ENCODE assay signal across 10 cellular contexts in the genomic region with DNA sequence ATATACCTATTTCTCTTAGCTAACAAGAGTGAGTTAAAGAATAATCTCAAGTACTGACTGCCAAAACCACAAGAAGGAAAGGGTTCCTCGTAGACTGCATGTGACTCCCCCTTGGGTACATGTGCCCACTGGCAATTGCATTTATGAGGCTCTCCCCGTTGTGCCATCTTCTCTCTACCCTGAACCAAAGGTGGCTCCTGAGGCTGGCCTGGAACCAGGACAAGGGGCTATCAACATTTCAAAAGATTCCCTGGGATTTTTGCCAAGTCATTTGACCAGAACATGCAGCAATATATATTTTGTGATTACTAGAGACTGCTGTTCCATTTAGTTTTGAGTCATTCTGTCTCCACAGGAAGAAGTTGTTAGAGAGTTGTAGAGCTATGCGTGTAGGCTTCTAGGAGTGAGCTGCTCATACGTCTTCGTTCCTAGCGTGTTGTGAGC. TPM values are rescaled to one million over a fixed set of nuclear protein-coding genes. Genes with fewer than 3 reads are reported as not detected.
DNase-seq lines count a peak whose midpoint lies in the region; ATAC-seq and TF ChIP-seq lines count a peak whose summit lies in the region.
"Had no signal": no experiment of that assay in that cellular context is flagged by ENCODE, and none has a peak within 500 bp of the region (broad histone marks: within the 10 kb centered on the region; RNA-seq: fewer than 3 reads in every experiment).

No MANE protein-coding gene starts in this region.

- H3K4me3 ChIP-seq in fibroblast of the aortic adventitia (ENCODE audit: low read depth, low read length) = no peak overlapping the region

- no peak for TF ChIP-seq CTCF in fibroblast of the aortic adventitia (IDR thresholded peaks at IDR 0.05; ENCODE audit: insufficient read depth, low read length)

- DNase-seq in EH (ENCODE audit: low read depth) = peak; percentile 30
- DNase-seq in LoVo (ENCODE audit: low spot score) = peak; percentile 51
- DNase-seq in fibroblast of the aortic adventitia (ENCODE audit: low read depth) = peak; percentile 60
- no peak for DNase-seq in CD1c-positive myeloid dendritic cell (ENCODE audit: extremely low spot score)
- no peak for DNase-seq in GDM1 (lab: John Stamatoyannopoulos, UW)
- no peak for DNase-seq in 8988T
- no peak for DNase-seq in SKM-1 (lab: John Stamatoyannopoulos, UW; ENCODE audit: unreplicated experiment)
- DNase-seq: GOT3, NCI-H1436 treated with DMSO at 0.1 percent for 48 hours had no signal

- ATAC-seq in GM21737 (IDR thresholded peaks at IDR 0.05; ENCODE audit: unreplicated experiment) = peak; percentile 70

RNA-seq across cellular contexts. Expression of a gene that starts 45.8 kb away (rescaled TPM):
- 5.1 and 15.7 TPM in 2 replicates for total RNA-seq in fibroblast of the aortic adventitia (ENCODE audit: low replicate concordance)

Comparison
In these comparisons a context has a peak if more than half of its experiments do, and no peak if none do; other contexts are left out.
1. DNase-seq: peak in EH (single experiment), LoVo (single experiment) and fibroblast of the aortic adventitia (single experiment); none in CD1c-positive myeloid dendritic cell (single experiment), GDM1 (single experiment), 8988T (single experiment) and SKM-1 (single experiment).